Comparison of ENCODE assay signal across 28 cellular contexts in genomic region chr10:14456870-14457266, GRCh38.
DNase-seq lines count a peak whose midpoint lies in the region; ATAC-seq, FAIRE-seq and TF ChIP-seq lines count a peak whose summit lies in the region.
"Had no signal": no experiment of that assay in that cellular context is flagged by ENCODE, and none has a peak within 500 bp of the region (broad histone marks: within the 10 kb centered on the region; RNA-seq: fewer than 3 reads in every experiment).

No MANE protein-coding gene starts in this region.

- H3K27ac ChIP-seq in K562 (ENCODE audit: extremely low read depth, low read depth, low read length) (no peak overlapping the region), gastrocnemius medialis (no peak overlapping the region)
- H3K27ac ChIP-seq: C4-2B, HL-60, RWPE1 had no signal

- no peaks in the 10 kb centered on the region for H3K36me3 ChIP-seq in K562 (ENCODE audit: control insufficient read depth, insufficient read depth, low read length)
- no peaks in the 10 kb centered on the region for H3K36me3 ChIP-seq in gastrocnemius medialis

- POLR2A ChIA-PET in K562 (lab: Yijun Ruan, JAX), result no interaction called here

- H3K9me3 ChIP-seq in K562 (replicated peaks; ENCODE audit: control insufficient read depth, insufficient read depth, low read depth, low read length), result no peaks in the 10 kb centered on the region
- H3K9me3 ChIP-seq in gastrocnemius medialis, result no peaks in the 10 kb centered on the region

- H3K4me1 ChIP-seq in K562 (replicated peaks in 1 of 2; ENCODE audit: control insufficient read depth in 2 of 2, insufficient read depth in 2 of 2, low read length in 2 of 2), result no peaks in the 10 kb centered on the region; a peak in 1 of 5 replicates
- no peaks in the 10 kb centered on the region for H3K4me1 ChIP-seq in gastrocnemius medialis

- ATAC-seq in GM18873 (IDR thresholded peaks at IDR 0.05; ENCODE audit: low FRiP score, unreplicated experiment) (peak; percentile 26), GM21619 (IDR thresholded peaks at IDR 0.05; ENCODE audit: unreplicated experiment) (peak; percentile 23), HG03108 (IDR thresholded peaks at IDR 0.05; ENCODE audit: unreplicated experiment) (peak; percentile 17), K562 (no peak), gastrocnemius medialis (no peak), sciatic nerve (no peak)
- ATAC-seq: CD8-positive, alpha-beta T cell; HCT116; Panc1; T-cell had no signal

- no peak for FAIRE-seq in K562 (lab: Jason Lieb, UNC)
- FAIRE-seq: A204.1, GM18507 had no signal

- no peaks in the 10 kb centered on the region for H3K79me2 ChIP-seq in K562 (ENCODE audit: control insufficient read depth, insufficient read depth, low read length)

- DNase-seq in K562 (ENCODE audit: extremely low read depth in 1 of 4, low spot score in 3 of 4) (no peak), gastrocnemius medialis (no peak), AG20443 (ENCODE audit: low spot score) (no peak), sciatic nerve (ENCODE audit: low spot score) (no peak), NCI-H1417 treated with DMSO at 0.1 percent for 48 hours (lab: John Stamatoyannopoulos, UW) (no peak)
- DNase-seq: AML-193; CD8-positive, alpha-beta T cell; DMS79 treated with DMSO at 0.1 percent for 48 hours; GF-D8; GOT3; NCI-H1048; NCI-H1417; NCI-H1694 treated with DMSO at 0.1 percent for 48 hours; NCI-H2081; NCI-H2227 treated with DMSO at 0.1 percent for 48 hours; NCI-H526 treated with DMSO at 0.1 percent for 48 hours; SHP77; T-cell had no signal

- H3K4me2 ChIP-seq in K562 (ENCODE audit: insufficient read depth, low read length), result no peak overlapping the region

- CTCF ChIA-PET in K562 (lab: Yijun Ruan, JAX; ENCODE audit: low intra/inter-chr PET ratio), result no interaction called here

- no peaks in the 10 kb centered on the region for H4K20me1 ChIP-seq in K562 (replicated peaks; ENCODE audit: control insufficient read depth, insufficient read depth, low read length)

- TF ChIP-seq RAD21 in K562 (CRISPR knock-in tag; conservative IDR thresholded peaks at IDR 0.05 in 1 of 2, IDR thresholded peaks at IDR 0.05 in 1 of 2), result no peak

- TF ChIP-seq POLR2A in K562 (conservative IDR thresholded peaks at IDR 0.05) (no peak), gastrocnemius medialis (IDR thresholded peaks at IDR 0.05) (no peak)

- no peak for TF ChIP-seq EP300 in K562 (IDR thresholded peaks at IDR 0.05; ENCODE audit: low read length)

- H3K4me3 ChIP-seq in K562 (no peak overlapping the region), gastrocnemius medialis (no peak overlapping the region)

- in situ Hi-C loops in K562 (cut with MboI) (no loop called here), gastrocnemius medialis (cut with MboI; ENCODE audit: low sequenced_read_pairs in 4 of 4) (no loop called here)

- peaks cover 5 to 9% of the 10 kb centered on the region in 2 experiments; a peak in 2 of 5 replicates for H3K27me3 ChIP-seq in K562 (ENCODE audit: control insufficient read depth in 2 of 2, insufficient read depth in 2 of 2, low read length in 2 of 2)
- no peaks in the 10 kb centered on the region for H3K27me3 ChIP-seq in gastrocnemius medialis

- WGBS in K562 (ENCODE audit: insufficient coverage, low coverage, missing lambda C conversion rate), result 0% methylated on average over 2 of the region's 2 CpGs

- H2AFZ ChIP-seq in K562 (ENCODE audit: low read depth, low read length), result no peak overlapping the region

- no peak overlapping the region for H3K9ac ChIP-seq in K562 (ENCODE audit: insufficient read depth in 1 of 2, low read depth in 2 of 2, low read length in 2 of 2)

- no TSS peak for BruUV-seq in K562 (replicated peaks; lab: Mats Ljungman, UMichigan)

- TF ChIP-seq CTCF in K562 (IDR thresholded peaks at IDR 0.05 in 2 of 3, conservative IDR thresholded peaks at IDR 0.05 in 1 of 3; ENCODE audit: insufficient read depth in 2 of 3, low read depth in 1 of 3, low read length in 3 of 3) (no peak), gastrocnemius medialis (IDR thresholded peaks at IDR 0.05 in 4 of 5, conservative IDR thresholded peaks at IDR 0.05 in 1 of 5) (no peak)

- no peaks in the 10 kb centered on the region for H3K9me1 ChIP-seq in K562 (ENCODE audit: control insufficient read depth, insufficient read depth, low read length)

- intact Hi-C loops in K562 (cut with micrococcal nuclease) (no loop called here), gastrocnemius medialis (cut with DNase I; ENCODE audit: low total_unique reads) (no loop called here), sciatic nerve (cut with DNase I) (no loop called here)

TF ChIP-seq in K562, 482 proteins besides CTCF, POLR2A, EP300 and RAD21:
- TF ChIP-seq ZNF197 (CRISPR knock-in tag; IDR thresholded peaks at IDR 0.05; ENCODE audit: low read depth) (no peak), DEAF1 (CRISPR knock-in tag; IDR thresholded peaks at IDR 0.05) (no peak), EGR1 (conservative IDR thresholded peaks at IDR 0.05) (no peak), ZNF134 (CRISPR knock-in tag; conservative IDR thresholded peaks at IDR 0.05) (peak; percentile 89), FOXJ2 (tag; IDR thresholded peaks at IDR 0.05) (no peak), RBM14 (IDR thresholded peaks at IDR 0.05; ENCODE audit: borderline replicate concordance, insufficient read depth, low read depth, low read length) (no peak), STAT6 (CRISPR knock-in tag; IDR thresholded peaks at IDR 0.05) (no peak), CBFA2T3 (IDR thresholded peaks at IDR 0.05) (no peak), SAFB (IDR thresholded peaks at IDR 0.05; ENCODE audit: borderline replicate concordance, low read depth, low read length) (no peak)

Comparison
In these comparisons a context has a peak if more than half of its experiments do, and no peak if none do; other contexts are left out.
1. ATAC-seq: peak in GM18873 (single experiment), GM21619 (single experiment) and HG03108 (single experiment); none in K562 (single experiment), gastrocnemius medialis (0 of 2) and sciatic nerve (single experiment).